10 cellular contexts compared by ENCODE assay signal in the genomic region with DNA sequence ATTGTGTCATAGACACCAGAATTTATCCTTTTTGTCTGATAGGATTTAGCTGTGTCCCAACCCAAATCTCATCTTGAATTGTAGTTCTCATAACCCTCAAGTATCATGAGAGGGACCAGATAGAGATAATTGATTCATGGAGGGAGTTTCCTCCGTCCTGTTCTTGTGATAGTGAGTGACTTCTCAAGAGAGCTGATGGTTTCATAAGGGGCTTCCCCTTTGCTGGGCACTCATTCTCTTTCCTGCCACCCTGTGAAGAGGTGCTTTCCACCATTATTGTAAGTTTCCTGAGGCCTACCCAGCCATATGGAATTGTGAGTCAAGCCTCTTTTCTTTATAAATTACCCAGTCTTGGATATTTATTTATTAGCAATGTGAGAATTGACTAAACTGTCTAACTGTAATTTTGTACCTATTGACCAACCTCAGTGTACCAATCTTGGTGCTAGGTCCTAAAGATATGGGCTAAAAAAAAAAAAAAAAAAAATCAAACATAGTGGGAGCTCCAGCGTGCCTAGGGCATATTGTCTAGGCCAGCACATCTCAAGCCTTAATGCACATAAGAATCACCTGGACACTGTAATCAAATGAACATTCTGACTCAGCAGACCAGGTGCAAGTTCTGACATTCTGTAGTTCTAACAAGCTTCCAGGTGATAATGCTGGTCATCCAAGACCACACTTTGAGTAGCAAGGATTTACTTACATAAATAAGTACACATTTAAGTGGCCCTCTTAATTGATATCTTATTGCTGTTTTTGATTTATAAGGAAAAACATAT. TPM values are rescaled to one million over a fixed set of nuclear protein-coding genes. Genes with fewer than 3 reads are reported as not detected.
DNase-seq lines count a peak whose midpoint lies in the region; ATAC-seq lines count a peak whose summit lies in the region.
"Had no signal": no experiment of that assay in that cellular context is flagged by ENCODE, and none has a peak within 500 bp of the region (broad histone marks: within the 10 kb centered on the region; RNA-seq: fewer than 3 reads in every experiment).

No MANE protein-coding gene starts in this region.

- peak; percentile 50 for ATAC-seq in HG02884 (IDR thresholded peaks at IDR 0.05; ENCODE audit: unreplicated experiment)
- peak; percentile 99 for ATAC-seq in stimulated activated naive CD8-positive, alpha-beta T cell treated with anti-CD3 and anti-CD28 coated beads, Interleukin-15, Interleukin-2, amounts not matched to agents 100 U/mL and 50 U/mL, for 24 hours
- ATAC-seq in left lobe of liver = no peak
- ATAC-seq: PC-3 had no signal

- H3K4me1 Mint-ChIP-seq in activated CD4-positive, alpha-beta memory T cell treated with anti-CD3 and anti-CD28 coated beads for 36 hours (ENCODE audit: low read depth) = peaks cover 46% of the 10 kb centered on the region

- intact Hi-C loops in activated CD4-positive, alpha-beta memory T cell treated with anti-CD3 and anti-CD28 coated beads for 36 hours (cut with micrococcal nuclease) = loop anchor here (1.0 to 2.0 kb wide), 6 partner anchors 11 to 46 kb away; partner anchors contain the start of gene ST8SIA4

- peaks cover 47% of the 10 kb centered on the region for H3K36me3 Mint-ChIP-seq in activated CD4-positive, alpha-beta memory T cell treated with anti-CD3 and anti-CD28 coated beads for 36 hours

- no peak overlapping the region for H3K4me3 Mint-ChIP-seq in activated CD4-positive, alpha-beta memory T cell treated with anti-CD3 and anti-CD28 coated beads for 36 hours

- POLR2A ChIA-PET in activated CD4-positive, alpha-beta memory T cell treated with anti-CD3 and anti-CD28 coated beads for 36 hours (lab: Charles Lee) = interaction anchor here (0.9 to 1.9 kb wide), 8 partner anchors 11 to 70 kb away, joined by 3 to 11 read pairs (median 6); partner anchors contain the start of gene ST8SIA4

- H3K9me3 Mint-ChIP-seq in activated CD4-positive, alpha-beta memory T cell treated with anti-CD3 and anti-CD28 coated beads for 36 hours = no peaks in the 10 kb centered on the region

- H3K27me3 Mint-ChIP-seq in activated CD4-positive, alpha-beta memory T cell treated with anti-CD3 and anti-CD28 coated beads for 36 hours = no peaks in the 10 kb centered on the region

- CTCF ChIA-PET in activated CD4-positive, alpha-beta memory T cell treated with anti-CD3 and anti-CD28 coated beads for 36 hours (lab: Charles Lee) = interaction anchor here (0.6 kb wide), 1 partner anchor 31 kb away, joined by 3 read pairs; the partner anchor contains the start of gene ST8SIA4

- peak overlapping the region; percentile 73 for H3K27ac Mint-ChIP-seq in activated CD4-positive, alpha-beta memory T cell treated with anti-CD3 and anti-CD28 coated beads for 36 hours

- peak; percentile 50 for DNase-seq in stimulated activated CD4-positive, alpha-beta T cell treated with anti-CD3 and anti-CD28 coated beads, Interleukin-4, amount 100 ng/mL, for 24 hours
- DNase-seq in stimulated activated CD4-positive, alpha-beta T cell treated with anti-CD3 and anti-CD28 coated beads, Interleukin-12 subunit alpha, Interleukin-12 subunit beta, amount 100 ng/mL, for 4 hours = no peak
- DNase-seq in activated CD4-positive, alpha-beta memory T cell treated with anti-CD3 and anti-CD28 coated beads for 36 hours = peak; percentile 55
- DNase-seq in stimulated activated naive CD8-positive, alpha-beta T cell treated with anti-CD3 and anti-CD28 coated beads, Interleukin-15, Interleukin-2, amounts not matched to agents 100 U/mL and 50 U/mL, for 24 hours = peak; percentile 24
- no peak for DNase-seq in left lobe of liver (ENCODE audit: low spot score)
- no peak for DNase-seq in epidermal melanocyte (ENCODE audit: insufficient read length, low spot score)
- DNase-seq in cerebellar cortex (ENCODE audit: low spot score) = no peak
- DNase-seq: NCI-H1417 treated with DMSO at 0.1 percent for 48 hours, PC-3 had no signal

RNA-seq across cellular contexts. Expression of gene ST8SIA4, which starts 30.5 kb away (rescaled TPM):
- total RNA-seq in activated CD4-positive, alpha-beta memory T cell treated with anti-CD3 and anti-CD28 coated beads for 36 hours = 10 to 100 TPM; 32.8 to 35.1 TPM
- 1.7 TPM for total RNA-seq in left lobe of liver

Comparison
In these comparisons a context has a peak if more than half of its experiments do, and no peak if none do; other contexts are left out.
1. DNase-seq: peak in stimulated activated CD4-positive, alpha-beta T cell treated with anti-CD3 and anti-CD28 coated beads, Interleukin-4, amount 100 ng/mL, for 24 hours (single experiment), activated CD4-positive, alpha-beta memory T cell treated with anti-CD3 and anti-CD28 coated beads for 36 hours (single experiment) and stimulated activated naive CD8-positive, alpha-beta T cell treated with anti-CD3 and anti-CD28 coated beads, Interleukin-15, Interleukin-2, amounts not matched to agents 100 U/mL and 50 U/mL, for 24 hours (single experiment); none in stimulated activated CD4-positive, alpha-beta T cell treated with anti-CD3 and anti-CD28 coated beads, Interleukin-12 subunit alpha, Interleukin-12 subunit beta, amount 100 ng/mL, for 4 hours (single experiment), left lobe of liver (single experiment), epidermal melanocyte (single experiment) and cerebellar cortex (single experiment).
2. RNA of gene ST8SIA4, which starts 30.5 kb away (total RNA-seq): 32.8 to 35.1 TPM in activated CD4-positive, alpha-beta memory T cell treated with anti-CD3 and anti-CD28 coated beads for 36 hours; 1.7 TPM in left lobe of liver (single experiment); every median in the first group is over 10 times any median in the second.